25 cellular contexts compared by ENCODE assay signal in genomic region chr10:14017380-14017943, GRCh38.
DNase-seq lines count a peak whose midpoint lies in the region; ATAC-seq, FAIRE-seq and TF ChIP-seq lines count a peak whose summit lies in the region.
"Had no signal": no experiment of that assay in that cellular context is flagged by ENCODE, and none has a peak within 500 bp of the region (broad histone marks: within the 10 kb centered on the region; RNA-seq: fewer than 3 reads in every experiment).

No MANE protein-coding gene starts in this region.

- FAIRE-seq in HepG2 (lab: Jason Lieb, UNC) = no peak
- no peak for FAIRE-seq in GM12878 (lab: Jason Lieb, UNC)

- no peak overlapping the region for H3K27ac Mint-ChIP-seq in WTC11
- H3K27ac Mint-ChIP-seq: CD8-positive, alpha-beta memory T cell; stimulated activated naive CD8-positive, alpha-beta T cell treated with anti-CD3 and anti-CD28 coated beads, Interleukin-15, Interleukin-2, amounts not matched to agents 100 ng/mL and 50 ng/mL, for 24 hours had no signal

- no peak overlapping the region for H3K4me3 Mint-ChIP-seq in WTC11
- H3K4me3 Mint-ChIP-seq: CD8-positive, alpha-beta memory T cell; central memory CD8-positive, alpha-beta T cell; stimulated activated naive CD8-positive, alpha-beta T cell treated with anti-CD3 and anti-CD28 coated beads, Interleukin-15, Interleukin-2, amounts not matched to agents 100 ng/mL and 50 ng/mL, for 24 hours had no signal

- POLR2A ChIA-PET in HepG2 (lab: Yijun Ruan, JAX) (no interaction called here), GM12878 (lab: Charles Lee) (interaction anchor here (0.8 kb wide), 1 partner anchor 9 kb away, joined by 4 read pairs; no protein-coding TSS in a partner anchor), WTC11 (lab: Charles Lee) (no interaction called here)

- H3K36me3 ChIP-seq in HepG2 (replicated peaks in 1 of 2; ENCODE audit: control insufficient read depth in 1 of 2, insufficient read depth in 2 of 2, low read length in 2 of 2) (no peaks in the 10 kb centered on the region), right lobe of liver (no peaks in the 10 kb centered on the region), GM12878 (ENCODE audit: control insufficient read depth in 2 of 2, insufficient read depth in 2 of 2, low read length in 1 of 2) (no peaks in the 10 kb centered on the region)
- H3K36me3 ChIP-seq: Peyer's patch, SJCRH30 had no signal

- H3K4me1 Mint-ChIP-seq in WTC11 = peaks cover 6% of the 10 kb centered on the region; the same call in 1 of the 2 replicates

- no peak for TF ChIP-seq RAD21 in HepG2 (CRISPR knock-in tag; IDR thresholded peaks at IDR 0.05)
- no peak for TF ChIP-seq RAD21 in GM12878 (IDR thresholded peaks at IDR 0.05; ENCODE audit: insufficient read depth, low read depth, low read length)

- H3K4me3 ChIP-seq in HepG2 (replicated peaks in 1 of 3; ENCODE audit: insufficient read depth in 1 of 3, low read depth in 2 of 3, low read length in 3 of 3) (no peak overlapping the region), right lobe of liver (no peak overlapping the region), GM12878 (no peak overlapping the region), fibroblast of villous mesenchyme (ENCODE audit: low read depth, low read length) (no peak overlapping the region)
- H3K4me3 ChIP-seq: Peyer's patch, SJCRH30, skin epidermis had no signal

- TF ChIP-seq CTCF in HepG2 (CRISPR knock-in tag; IDR thresholded peaks at IDR 0.05) (no peak), right lobe of liver (IDR thresholded peaks at IDR 0.05) (no peak), GM12878 (IDR thresholded peaks at IDR 0.05 in 2 of 3, conservative IDR thresholded peaks at IDR 0.05 in 1 of 3; ENCODE audit: control insufficient read depth in 2 of 3, extremely low read depth in 1 of 3, insufficient read depth in 1 of 3, low read depth in 3 of 3, low read length in 3 of 3) (no peak), fibroblast of villous mesenchyme (IDR thresholded peaks at IDR 0.05; ENCODE audit: insufficient read depth, low read depth, low read length) (no peak), WTC11 (IDR thresholded peaks at IDR 0.05) (no peak)

- SMC1A ChIA-PET in GM12878 (lab: Charles Lee; ENCODE audit: uncharacterized antibody, unreplicated experiment) = interaction anchor here (1.2 to 2.2 kb wide), 3 partner anchors 9 to 73 kb away, joined by 3 to 7 read pairs (median 5); no protein-coding TSS in a partner anchor

- H3K4me1 ChIP-seq in HepG2 (ENCODE audit: insufficient read depth, low read length) (no peaks in the 10 kb centered on the region), right lobe of liver (no peaks in the 10 kb centered on the region), GM12878 (ENCODE audit: control insufficient read depth, insufficient read depth, low read length) (no peaks in the 10 kb centered on the region)

- BruUV-seq in HepG2 (replicated peaks; lab: Mats Ljungman, UMichigan) (no TSS peak), GM12878 (replicated peaks; lab: Mats Ljungman, UMichigan) (no TSS peak)

- H3K27me3 ChIP-seq in HepG2 (ENCODE audit: control insufficient read depth in 1 of 2, insufficient read depth in 2 of 2, low read length in 2 of 2) = peaks cover 0 to 6% of the 10 kb centered on the region in 2 experiments; a peak in 1 of 5 replicates
- no peaks in the 10 kb centered on the region for H3K27me3 ChIP-seq in right lobe of liver
- no peaks in the 10 kb centered on the region for H3K27me3 ChIP-seq in GM12878 (replicated peaks in 1 of 2; ENCODE audit: control insufficient read depth in 2 of 2, insufficient read depth in 2 of 2, low read length in 1 of 2)
- H3K27me3 ChIP-seq: Peyer's patch, SJCRH30 had no signal

- H4K20me1 ChIP-seq in HepG2 (ENCODE audit: insufficient read depth, low read length) = no peaks in the 10 kb centered on the region
- H4K20me1 ChIP-seq in GM12878 (ENCODE audit: control insufficient read depth, insufficient read depth) = no peaks in the 10 kb centered on the region

- TF ChIP-seq POLR2A in HepG2 (IDR thresholded peaks at IDR 0.05; ENCODE audit: insufficient read depth in 1 of 2, low read depth in 2 of 2, low read length in 2 of 2) (no peak), right lobe of liver (IDR thresholded peaks at IDR 0.05) (no peak), GM12878 (IDR thresholded peaks at IDR 0.05; ENCODE audit: low read depth, low read length) (no peak)

- no peaks in the 10 kb centered on the region for H3K27me3 Mint-ChIP-seq in WTC11 (ENCODE audit: low read depth)

- in situ Hi-C loops in HepG2 (cut with HindIII; ENCODE audit: extremely low pct_ligation_motif_present, low pct_unique_long_range_greater_than_20kb) (no loop called here), GM12878 (cut with MboI) (no loop called here)

- DNase-seq in HepG2 (ENCODE audit: low spot score) = no peak
- no peak for DNase-seq in right lobe of liver
- no peak for DNase-seq in GM12878 (ENCODE audit: low read depth, low spot score)
- DNase-seq in fibroblast of villous mesenchyme (ENCODE audit: low read depth) = peak; percentile 46
- no peak for DNase-seq in WTC11 (ENCODE audit: low spot score)
- no peak for DNase-seq in anterior cingulate cortex (lab: John Stamatoyannopoulos, UW)
- DNase-seq: 8988T; activated CD4-positive, alpha-beta T cell treated with anti-CD3 and anti-CD28 coated beads, Interleukin-2, amount 50 U/mL, for 48 hours; activated naive CD4-positive, alpha-beta T cell treated with anti-CD3 and anti-CD28 coated beads, Interleukin-2, amount 50 U/mL, for 16 hours; CD8-positive, alpha-beta memory T cell; foreskin melanocyte; Karpas-422; left cardiac atrium; mammary epithelial cell; NCI-H1436; NCI-H345; Peyer's patch; T-helper 1 cell had no signal

- WGBS in HepG2 (ENCODE audit: low lambda C conversion rate) = 20% methylated on average over 4 of the region's 5 CpGs
- WGBS in right lobe of liver (ENCODE audit: insufficient coverage, low coverage, low lambda C conversion rate, missing lambda C conversion rate) = 53% methylated on average over 5 of the region's 5 CpGs
- WGBS in GM12878 (ENCODE audit: insufficient coverage, insufficient replicate concordance, low lambda C conversion rate, missing lambda C conversion rate) = 53% methylated on average over 5 of the region's 5 CpGs

- H3K4me2 ChIP-seq in HepG2 (ENCODE audit: low read depth, low read length) (no peak overlapping the region), GM12878 (ENCODE audit: control insufficient read depth, insufficient read depth) (no peak overlapping the region)

- H3K9me3 Mint-ChIP-seq in WTC11 = peaks cover 8% of the 10 kb centered on the region

- H3K27ac ChIP-seq in HepG2 (ENCODE audit: extremely low read length, insufficient read depth, low read length) (no peak overlapping the region), right lobe of liver (no peak overlapping the region), GM12878 (ENCODE audit: control insufficient read depth, insufficient read depth) (no peak overlapping the region)
- H3K27ac ChIP-seq: Peyer's patch, SJCRH30 had no signal

- CTCF ChIA-PET in HepG2 (lab: Yijun Ruan, JAX; ENCODE audit: low intra/inter-chr PET ratio, low total read pairs) (no interaction called here), GM12878 (lab: Yijun Ruan, JAX) (interaction anchor here (1.2 to 2.0 kb wide), 2 partner anchors 9 to 24 kb away, joined by 3 to 6 read pairs; no protein-coding TSS in a partner anchor), WTC11 (lab: Charles Lee) (interaction anchor here (1.4 kb wide), 1 partner anchor 15 kb away, joined by 6 read pairs; no protein-coding TSS in a partner anchor)

- H3K36me3 Mint-ChIP-seq in WTC11 = peaks cover 3% of the 10 kb centered on the region; the same call in 1 of the 2 replicates

- H3K9ac ChIP-seq in HepG2 (ENCODE audit: insufficient read depth, low read depth, low read length) (no peak overlapping the region), GM12878 (ENCODE audit: control insufficient read depth, insufficient read depth, low read length) (no peak overlapping the region)

- H3K79me2 ChIP-seq in HepG2 (ENCODE audit: insufficient read depth, low read length) (no peaks in the 10 kb centered on the region), GM12878 (ENCODE audit: control insufficient read depth, insufficient read depth, low read length) (peaks cover 5% of the 10 kb centered on the region)

- intact Hi-C loops in HepG2 (cut with micrococcal nuclease; ENCODE audit: unreplicated experiment) (no loop called here), right lobe of liver (cut with DNase I) (no loop called here), GM12878 (cut with micrococcal nuclease; ENCODE audit: unreplicated experiment) (no loop called here)

- TF ChIP-seq EP300 in HepG2 (IDR thresholded peaks at IDR 0.05; ENCODE audit: low read depth in 2 of 2, low read length in 2 of 2) = no peak
- TF ChIP-seq EP300 in HepG2 (CRISPR knock-in tag; IDR thresholded peaks at IDR 0.05; ENCODE audit: borderline replicate concordance) = no peak
- TF ChIP-seq EP300 in GM12878 (IDR thresholded peaks at IDR 0.05; ENCODE audit: borderline replicate concordance in 1 of 2, control insufficient read depth in 1 of 2, low read depth in 2 of 2, low read length in 2 of 2) = no peak

- RAD21 ChIA-PET in GM12878 (lab: Charles Lee; ENCODE audit: unreplicated experiment) = interaction anchor here (1.4 to 1.9 kb wide), 2 partner anchors 10 to 230 kb away, joined by 3 to 6 read pairs; no protein-coding TSS in a partner anchor

- H3K9me3 ChIP-seq in HepG2 (ENCODE audit: low read length) (no peaks in the 10 kb centered on the region), right lobe of liver (no peaks in the 10 kb centered on the region), GM12878 (replicated peaks; ENCODE audit: control insufficient read depth, insufficient read depth, low read length) (no peaks in the 10 kb centered on the region)
- H3K9me3 ChIP-seq: Peyer's patch, SJCRH30 had no signal

- H2AFZ ChIP-seq in HepG2 (ENCODE audit: low read length) (no peak overlapping the region), GM12878 (ENCODE audit: control insufficient read depth, low read depth, low read length) (no peak overlapping the region)

- ATAC-seq in HepG2 (no peak), right lobe of liver (no peak), GM12878 (no peak), HG03571 (IDR thresholded peaks at IDR 0.05; ENCODE audit: unreplicated experiment) (no peak), GM21515 (IDR thresholded peaks at IDR 0.05; ENCODE audit: unreplicated experiment) (no peak), WTC11 (no peak)
- ATAC-seq: HCT116, left cardiac atrium had no signal

TF ChIP-seq in HepG2, 621 proteins besides CTCF, POLR2A, EP300 and RAD21 (continues in another document):
- TF ChIP-seq RAD51 (IDR thresholded peaks at IDR 0.05; ENCODE audit: borderline replicate concordance) = peak; percentile 54; the same call in 1 of the 2 replicates
- TF ChIP-seq ZNF432 (CRISPR knock-in tag; IDR thresholded peaks at IDR 0.05; ENCODE audit: borderline replicate concordance) = no peak

TF ChIP-seq in GM12878, 131 proteins besides CTCF, POLR2A, EP300 and RAD21:
- no peak for TF ChIP-seq CBX3 (IDR thresholded peaks at IDR 0.05; ENCODE audit: borderline replicate concordance, low read depth)
- TF ChIP-seq RAD51 (IDR thresholded peaks at IDR 0.05) = 0 out of 2 replicates have a peak, but pooled peaks have one; percentile 8

TF ChIP-seq in WTC11, 78 proteins besides CTCF, POLR2A, EP300 and RAD21:
- TF ChIP-seq ATF1 (CRISPR knock-in tag; IDR thresholded peaks at IDR 0.05) (no peak), JAZF1 (CRISPR knock-in tag; IDR thresholded peaks at IDR 0.05) (no peak), ZNF416 (CRISPR knock-in tag; IDR thresholded peaks at IDR 0.05) (no peak)

Comparison
In these comparisons a context has a peak if more than half of its experiments do, and no peak if none do; other contexts are left out.
1. Of the 75 proteins assayed by ChIP-seq in both HepG2 and GM12878: peak only in HepG2: none; only in GM12878: none; in both: RAD51; in neither: 74.